Comparison of ENCODE assay signal across 27 cellular contexts in genomic region chr4:94508841-94509240, GRCh38. TPM values are rescaled to one million over a fixed set of nuclear protein-coding genes. Genes with fewer than 3 reads are reported as not detected.
DNase-seq lines count a peak whose midpoint lies in the region; ATAC-seq and TF ChIP-seq lines count a peak whose summit lies in the region.
"Had no signal": no experiment of that assay in that cellular context is flagged by ENCODE, and none has a peak within 500 bp of the region (broad histone marks: within the 10 kb centered on the region; RNA-seq: fewer than 3 reads in every experiment).

No MANE protein-coding gene starts in this region.

- WGBS in sigmoid colon, 2 donors: 76 to 77% methylated on average over 1 of the region's 1 CpG

- no peak for TF ChIP-seq POLR2A in sigmoid colon (IDR thresholded peaks at IDR 0.05)

- ATAC-seq in CD4-positive, CD25-positive, alpha-beta regulatory T cell (ENCODE audit: low read depth in 2 of 2): no peak
- ATAC-seq in RWPE2 (ENCODE audit: low read depth) (no peak), HG02852 (IDR thresholded peaks at IDR 0.05; ENCODE audit: unreplicated experiment) (no peak)
- ATAC-seq: esophagus mucosa; stimulated activated effector memory CD8-positive, alpha-beta T cell treated with anti-CD3 and anti-CD28 coated beads, Interleukin-12 subunit alpha, Interleukin-12 subunit beta, amount 100 ng/mL, for 72 hours; WTC11 had no signal

- DNase-seq in CD4-positive, CD25-positive, alpha-beta regulatory T cell: no peak
- no peak for DNase-seq in RWPE2 (ENCODE audit: low spot score)
- peak; percentile 62 for DNase-seq in fibroblast of mammary gland (ENCODE audit: low read depth)
- no peak for DNase-seq in sigmoid colon
- DNase-seq in SK-N-DZ (ENCODE audit: low spot score): no peak
- DNase-seq in activated CD4-positive, alpha-beta T cell treated with anti-CD3 and anti-CD28 coated beads, Interleukin-2, amount 10 ng/mL, durations not matched to agents 24 days and 14 days: no peak
- DNase-seq in islet precursor cell: no peak
- DNase-seq: activated CD4-positive, alpha-beta T cell treated with anti-CD3 and anti-CD28 coated beads, Interleukin-2, amount 50 U/mL, for 4 hours; activated CD8-positive, alpha-beta memory T cell treated with anti-CD3 and anti-CD28 coated beads, Interleukin-2, amount 50 U/mL, for 48 hours; activated naive CD8-positive, alpha-beta T cell treated with anti-CD3 and anti-CD28 coated beads for 36 hours; C1 segment of cervical spinal cord; cortex of kidney; H7; head of caudate nucleus; mesendoderm; NCI-H1105 treated with DMSO at 0.1 percent for 48 hours; NCI-H2081; NCI-H446 treated with DMSO at 0.1 percent for 48 hours; stimulated activated CD4-positive, alpha-beta T cell treated with anti-CD3 and anti-CD28 coated beads, Interleukin-2, amount 100 ng/mL, for 48 hours; T-helper 9 cell had no signal

- intact Hi-C loops in sigmoid colon (cut with DNase I): loop anchor here (10.0 kb wide), 1 partner anchor 94 kb away; no protein-coding TSS in a partner anchor
- intact Hi-C loops in activated CD4-positive, alpha-beta T cell treated with anti-CD3 and anti-CD28 coated beads, Interleukin-2, amount 10 ng/mL, durations not matched to agents 24 days and 14 days (cut with micrococcal nuclease): no loop called here

- H3K4me3 ChIP-seq in CD4-positive, CD25-positive, alpha-beta regulatory T cell (ENCODE audit: low read depth, low read length): no peak overlapping the region
- H3K4me3 ChIP-seq in RWPE2 (ENCODE audit: severe bottlenecking) (no peak overlapping the region), fibroblast of mammary gland (ENCODE audit: control insufficient read depth, low read depth, low read length) (no peak overlapping the region), sigmoid colon (no peak overlapping the region)

- TF ChIP-seq EP300 in sigmoid colon (IDR thresholded peaks at IDR 0.05): no peak

- H3K9me3 ChIP-seq in CD4-positive, CD25-positive, alpha-beta regulatory T cell (ENCODE audit: control insufficient read depth in 2 of 2, low read length in 2 of 2): no peaks in the 10 kb centered on the region
- H3K9me3 ChIP-seq in RWPE2 (ENCODE audit: severe bottlenecking): no peaks in the 10 kb centered on the region
- peaks cover 0 to 2% (median 0%) of the 10 kb centered on the region in 4 donors for H3K9me3 ChIP-seq in sigmoid colon
- H3K9me3 ChIP-seq: neutrophil had no signal

- peaks cover 0 to 13% (median 8%) of the 10 kb centered on the region in 4 donors for H3K4me1 Mint-ChIP-seq in CD4-positive, CD25-positive, alpha-beta regulatory T cell
- H3K4me1 Mint-ChIP-seq in activated CD4-positive, alpha-beta T cell treated with anti-CD3 and anti-CD28 coated beads, Interleukin-2, amount 10 ng/mL, durations not matched to agents 24 days and 14 days: peaks cover 6% of the 10 kb centered on the region

- no peaks in the 10 kb centered on the region for H3K27me3 ChIP-seq in CD4-positive, CD25-positive, alpha-beta regulatory T cell (ENCODE audit: control insufficient read depth, insufficient read depth, low read length)
- H3K27me3 ChIP-seq in RWPE2 (ENCODE audit: insufficient read depth, poor library complexity, severe bottlenecking) (no peaks in the 10 kb centered on the region), sigmoid colon (no peaks in the 10 kb centered on the region)
- H3K27me3 ChIP-seq: neutrophil had no signal

- peak overlapping the region in 2 of 3 donors; percentile 1 to 2 for H3K27ac Mint-ChIP-seq in CD4-positive, CD25-positive, alpha-beta regulatory T cell
- H3K27ac Mint-ChIP-seq in activated CD4-positive, alpha-beta T cell treated with anti-CD3 and anti-CD28 coated beads, Interleukin-2, amount 10 ng/mL, durations not matched to agents 24 days and 14 days: no peak overlapping the region
- H3K27ac Mint-ChIP-seq: activated naive CD8-positive, alpha-beta T cell treated with anti-CD3 and anti-CD28 coated beads for 36 hours; activated T-helper 2 cell treated with anti-CD3 and anti-CD28 coated beads, Interferon-gamma antibody, Interleukin-2, Interleukin-4, amounts not matched to agents 10 μg/mL and 5 μg/mL and 100 μg/mL, durations not matched to agents 14 hours and 24 hours and 36 hours; stimulated activated effector memory CD8-positive, alpha-beta T cell treated with anti-CD3 and anti-CD28 coated beads, Interleukin-12 subunit alpha, Interleukin-12 subunit beta, amount 100 ng/mL, for 72 hours; WTC11 had no signal

- H3K4me1 ChIP-seq in CD4-positive, CD25-positive, alpha-beta regulatory T cell (ENCODE audit: control insufficient read depth, insufficient read depth, low read length, poor library complexity, severe bottlenecking): no peaks in the 10 kb centered on the region
- H3K4me1 ChIP-seq in RWPE2 (ENCODE audit: insufficient read depth, poor library complexity, severe bottlenecking) (peaks cover 18% of the 10 kb centered on the region), sigmoid colon (peaks cover 0 to 69% (median 62%) of the 10 kb centered on the region in 4 donors)

- peaks cover 17% of the 10 kb centered on the region for H3K36me3 Mint-ChIP-seq in CD4-positive, CD25-positive, alpha-beta regulatory T cell
- no peaks in the 10 kb centered on the region for H3K36me3 Mint-ChIP-seq in activated CD4-positive, alpha-beta T cell treated with anti-CD3 and anti-CD28 coated beads, Interleukin-2, amount 10 ng/mL, durations not matched to agents 24 days and 14 days (ENCODE audit: low read depth)
- H3K36me3 Mint-ChIP-seq: stimulated activated effector memory CD8-positive, alpha-beta T cell treated with anti-CD3 and anti-CD28 coated beads, Interleukin-12 subunit alpha, Interleukin-12 subunit beta, amount 100 ng/mL, for 72 hours; WTC11 had no signal

- H3K36me3 ChIP-seq in CD4-positive, CD25-positive, alpha-beta regulatory T cell (ENCODE audit: control insufficient read depth, insufficient read depth, low read length): no peaks in the 10 kb centered on the region
- peaks cover 7% of the 10 kb centered on the region; the same call in 1 of the 2 replicates for H3K36me3 ChIP-seq in RWPE2 (ENCODE audit: low read depth)
- no peaks in the 10 kb centered on the region for H3K36me3 ChIP-seq in sigmoid colon

- no peak for TF ChIP-seq CTCF in RWPE2 (IDR thresholded peaks at IDR 0.05; ENCODE audit: poor library complexity, severe bottlenecking)
- no peak for TF ChIP-seq CTCF in fibroblast of mammary gland (conservative IDR thresholded peaks at IDR 0.05; ENCODE audit: control insufficient read depth, insufficient read depth, low read depth, low read length)
- TF ChIP-seq CTCF in sigmoid colon (IDR thresholded peaks at IDR 0.05): no peak

- no peaks in the 10 kb centered on the region for H3K27me3 Mint-ChIP-seq in CD4-positive, CD25-positive, alpha-beta regulatory T cell
- no peaks in the 10 kb centered on the region for H3K27me3 Mint-ChIP-seq in activated CD4-positive, alpha-beta T cell treated with anti-CD3 and anti-CD28 coated beads, Interleukin-2, amount 10 ng/mL, durations not matched to agents 24 days and 14 days
- H3K27me3 Mint-ChIP-seq: activated naive CD8-positive, alpha-beta T cell treated with anti-CD3 and anti-CD28 coated beads for 36 hours; IgD-negative memory B cell had no signal

- H3K9me3 Mint-ChIP-seq in CD4-positive, CD25-positive, alpha-beta regulatory T cell: peaks cover 0 to 3% (median 0%) of the 10 kb centered on the region in 7 donors
- no peaks in the 10 kb centered on the region for H3K9me3 Mint-ChIP-seq in activated CD4-positive, alpha-beta T cell treated with anti-CD3 and anti-CD28 coated beads, Interleukin-2, amount 10 ng/mL, durations not matched to agents 24 days and 14 days
- H3K9me3 Mint-ChIP-seq: activated naive CD8-positive, alpha-beta T cell treated with anti-CD3 and anti-CD28 coated beads for 36 hours; activated T-helper 2 cell treated with anti-CD3 and anti-CD28 coated beads, Interferon-gamma antibody, Interleukin-2, Interleukin-4, amounts not matched to agents 10 μg/mL and 5 μg/mL and 100 μg/mL, durations not matched to agents 14 hours and 24 hours and 36 hours; stimulated activated effector memory CD8-positive, alpha-beta T cell treated with anti-CD3 and anti-CD28 coated beads, Interleukin-12 subunit alpha, Interleukin-12 subunit beta, amount 100 ng/mL, for 72 hours had no signal

- no peak overlapping the region for H3K4me3 Mint-ChIP-seq in CD4-positive, CD25-positive, alpha-beta regulatory T cell
- no peak overlapping the region for H3K4me3 Mint-ChIP-seq in activated CD4-positive, alpha-beta T cell treated with anti-CD3 and anti-CD28 coated beads, Interleukin-2, amount 10 ng/mL, durations not matched to agents 24 days and 14 days
- H3K4me3 Mint-ChIP-seq: activated naive CD8-positive, alpha-beta T cell treated with anti-CD3 and anti-CD28 coated beads for 36 hours; stimulated activated effector memory CD8-positive, alpha-beta T cell treated with anti-CD3 and anti-CD28 coated beads, Interleukin-12 subunit alpha, Interleukin-12 subunit beta, amount 100 ng/mL, for 72 hours; WTC11 had no signal

- H3K27ac ChIP-seq in CD4-positive, CD25-positive, alpha-beta regulatory T cell (ENCODE audit: insufficient read depth, low read length, poor library complexity, severe bottlenecking): no peak overlapping the region
- H3K27ac ChIP-seq in RWPE2 (ENCODE audit: poor library complexity, severe bottlenecking) (peak overlapping the region; percentile 66), sigmoid colon (peak overlapping the region in 3 of 4 donors; percentile 58 to 70 (median 60))
- H3K27ac ChIP-seq: neutrophil had no signal

RNA-seq across cellular contexts. Expression of gene PDLIM5, which starts 57.1 kb away (rescaled TPM):
- 36.5 TPM for total RNA-seq in CD4-positive, CD25-positive, alpha-beta regulatory T cell
- 10 to 100 TPM; 42.1 to 64.5 (median 47.1) TPM for polyA plus RNA-seq in CD4-positive, CD25-positive, alpha-beta regulatory T cell
- 100 to 1,000 TPM; 167 to 221 (median 204) TPM for total RNA-seq in sigmoid colon
- 10 to 100 TPM; 31.2 to 43.0 (median 39.6) TPM for polyA plus RNA-seq in sigmoid colon
- 8.9 and 12.6 TPM in 2 replicates for polyA plus RNA-seq in SK-N-DZ (2014; cell fraction: cytosol; rRNA removed)
- 3.0 and 3.1 TPM in 2 replicates for polyA plus RNA-seq in SK-N-DZ (2014; cell fraction: nucleus; rRNA removed)
- total RNA-seq in activated CD4-positive, alpha-beta T cell treated with anti-CD3 and anti-CD28 coated beads, Interleukin-2, amount 10 ng/mL, durations not matched to agents 24 days and 14 days: 16.5 and 17.8 TPM in 2 replicates
